24 cellular contexts compared by ENCODE assay signal in the genomic region with DNA sequence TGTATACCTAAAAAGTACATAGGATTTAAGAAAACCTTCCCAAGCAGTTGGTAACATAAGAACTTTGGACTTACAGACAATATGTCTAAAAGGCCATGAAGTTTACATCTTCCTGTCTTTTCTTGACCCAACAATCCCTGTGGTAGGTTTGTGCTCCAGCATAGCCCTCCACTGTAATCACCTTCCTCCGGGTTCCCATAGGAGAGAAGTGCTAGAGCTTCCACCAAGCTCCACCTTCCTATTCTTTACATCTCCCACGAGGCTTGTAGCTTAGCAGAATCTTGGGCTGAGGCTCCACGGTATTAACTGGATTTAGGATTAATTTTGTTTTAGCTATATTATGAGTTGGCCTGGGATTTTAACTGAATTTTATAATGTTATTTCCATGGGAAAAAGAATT. TPM values are rescaled to one million over a fixed set of nuclear protein-coding genes. Genes with fewer than 3 reads are reported as not detected.
A peak's percentile ranks its signal among the peaks of the same experiment; 100 is the strongest.
DNase-seq lines count a peak whose midpoint lies in the region; ATAC-seq, FAIRE-seq and TF ChIP-seq lines count a peak whose summit lies in the region.
"Had no signal": no experiment of that assay in that cellular context is flagged by ENCODE, and none has a peak within 500 bp of the region (broad histone marks: within the 10 kb centered on the region; RNA-seq: fewer than 3 reads in every experiment).

No MANE protein-coding gene starts in this region.

- H3K27me3 Mint-ChIP-seq in GM23338 (ENCODE audit: insufficient read depth, low read depth, poor library complexity), result peaks cover 5% of the 10 kb centered on the region
- H3K27me3 Mint-ChIP-seq in neural crest cell (ENCODE audit: low read depth), result no peaks in the 10 kb centered on the region
- H3K27me3 Mint-ChIP-seq in chondrocyte (ENCODE audit: low read depth), result no peaks in the 10 kb centered on the region
- H3K27me3 Mint-ChIP-seq: IgD-negative memory B cell had no signal

- no peak overlapping the region for H2AFZ ChIP-seq in GM23338

- H3F3A ChIP-seq in GM23338 (replicated peaks; ENCODE audit: low read depth), result no peaks in the 10 kb centered on the region

- no peak overlapping the region for H3K4me3 ChIP-seq in GM23338
- H3K4me3 ChIP-seq: BLaER1 had no signal

- DNase-seq in GM23338 (ENCODE audit: low spot score) (no peak), NCI-H82 (lab: John Stamatoyannopoulos, UW) (peak; percentile 68), neural crest cell (ENCODE audit: low read depth, low spot score) (no peak), chondrocyte (ENCODE audit: low spot score) (no peak)
- no peak for DNase-seq in stimulated activated CD4-positive, alpha-beta T cell treated with anti-CD3 and anti-CD28 coated beads, Interleukin-1b, Interleukin-23, amount 100 ng/mL, for 48 hours
- DNase-seq: ACHN; Caco-2; CD4-positive, alpha-beta memory T cell; DMS153; GDM1; GOT3; HCEC 1CT; NCI-H1105; NCI-H2029 treated with DMSO at 0.1 percent for 48 hours; NCI-H510A; NCI-H748 treated with DMSO at 0.1 percent for 48 hours; SHP77; T-cell had no signal

- H3K27ac Mint-ChIP-seq in GM23338 (no peak overlapping the region), neural crest cell (ENCODE audit: unreplicated experiment) (peak overlapping the region; percentile 87), chondrocyte (ENCODE audit: unreplicated experiment) (no peak overlapping the region)
- H3K27ac Mint-ChIP-seq: CD4-positive, alpha-beta memory T cell; IgD-negative memory B cell; T-cell had no signal

- no peaks in the 10 kb centered on the region for H3K27me3 ChIP-seq in GM23338 (ENCODE audit: insufficient read depth)
- H3K27me3 ChIP-seq: BLaER1 had no signal

- peak; percentile 88 for FAIRE-seq in TTC549 (lab: Jason Lieb, UNC)
- FAIRE-seq: GM18507 had no signal

- no peaks in the 10 kb centered on the region for H3K9me3 Mint-ChIP-seq in GM23338
- H3K9me3 Mint-ChIP-seq in neural crest cell, result no peaks in the 10 kb centered on the region
- no peaks in the 10 kb centered on the region for H3K9me3 Mint-ChIP-seq in chondrocyte (ENCODE audit: low read depth)
- H3K9me3 Mint-ChIP-seq: CD4-positive, alpha-beta memory T cell; IgD-negative memory B cell; T-cell had no signal

- ATAC-seq in GM23338 (peak; percentile 32; the same call in 1 of the 3 replicates), HG03196 (IDR thresholded peaks at IDR 0.05; ENCODE audit: unreplicated experiment) (no peak)
- ATAC-seq: T-cell had no signal

- no peak overlapping the region for H3K4me2 ChIP-seq in GM23338
- H3K4me2 ChIP-seq: BLaER1 had no signal

- no peaks in the 10 kb centered on the region for H4K20me1 ChIP-seq in GM23338 (replicated peaks; ENCODE audit: insufficient read depth)
- H4K20me1 ChIP-seq: BLaER1 had no signal

- TF ChIP-seq CTCF in GM23338 (conservative IDR thresholded peaks at IDR 0.05; ENCODE audit: low read depth in 2 of 2) (no peak), neural crest cell (conservative IDR thresholded peaks at IDR 0.05) (no peak), chondrocyte (IDR thresholded peaks at IDR 0.05) (no peak)

- H3K4me3 Mint-ChIP-seq in GM23338 (no peak overlapping the region), neural crest cell (no peak overlapping the region), chondrocyte (ENCODE audit: unreplicated experiment) (no peak overlapping the region)
- H3K4me3 Mint-ChIP-seq: CD4-positive, alpha-beta memory T cell; IgD-negative memory B cell; T-cell had no signal

- H3K27ac ChIP-seq in GM23338 (ENCODE audit: low read depth), result no peak overlapping the region
- H3K27ac ChIP-seq: BLaER1 had no signal

- H3K4me1 Mint-ChIP-seq in GM23338 (peaks cover 36% of the 10 kb centered on the region), neural crest cell (peaks cover 57% of the 10 kb centered on the region), chondrocyte (ENCODE audit: low read depth) (no peaks in the 10 kb centered on the region)
- H3K4me1 Mint-ChIP-seq: CD4-positive, alpha-beta memory T cell; IgD-negative memory B cell; T-cell had no signal

- H3K4me1 ChIP-seq in GM23338 (ENCODE audit: insufficient read depth), result peaks cover 39% of the 10 kb centered on the region
- H3K4me1 ChIP-seq: BLaER1 had no signal

- no peaks in the 10 kb centered on the region for H3K36me3 ChIP-seq in GM23338 (ENCODE audit: insufficient read depth)
- H3K36me3 ChIP-seq: BLaER1 had no signal

- no peaks in the 10 kb centered on the region for H3K36me3 Mint-ChIP-seq in GM23338 (ENCODE audit: low read depth)
- no peaks in the 10 kb centered on the region for H3K36me3 Mint-ChIP-seq in neural crest cell (ENCODE audit: low read depth)
- no peaks in the 10 kb centered on the region for H3K36me3 Mint-ChIP-seq in chondrocyte (ENCODE audit: low read depth)
- H3K36me3 Mint-ChIP-seq: CD4-positive, alpha-beta memory T cell; IgD-negative memory B cell; T-cell had no signal

- no peaks in the 10 kb centered on the region for H3K79me2 ChIP-seq in GM23338 (replicated peaks; ENCODE audit: insufficient read depth)

- no peaks in the 10 kb centered on the region for H3K9me2 ChIP-seq in GM23338 (ENCODE audit: insufficient read depth)

TF ChIP-seq in GM23338, 12 proteins besides CTCF, POLR2A, EP300 and RAD21 (continues in another document):
- no peak for TF ChIP-seq NANOG (IDR thresholded peaks at IDR 0.05; ENCODE audit: borderline replicate concordance)
- TF ChIP-seq POLR2AphosphoS5 (IDR thresholded peaks at IDR 0.05; ENCODE audit: low read depth), result no peak
- no peak for TF ChIP-seq EZH2phosphoT487 (IDR thresholded peaks at IDR 0.05; ENCODE audit: unreplicated experiment)
- TF ChIP-seq STAT1 (IDR thresholded peaks at IDR 0.05; ENCODE audit: unreplicated experiment), result no peak
- TF ChIP-seq, protein P1, sequence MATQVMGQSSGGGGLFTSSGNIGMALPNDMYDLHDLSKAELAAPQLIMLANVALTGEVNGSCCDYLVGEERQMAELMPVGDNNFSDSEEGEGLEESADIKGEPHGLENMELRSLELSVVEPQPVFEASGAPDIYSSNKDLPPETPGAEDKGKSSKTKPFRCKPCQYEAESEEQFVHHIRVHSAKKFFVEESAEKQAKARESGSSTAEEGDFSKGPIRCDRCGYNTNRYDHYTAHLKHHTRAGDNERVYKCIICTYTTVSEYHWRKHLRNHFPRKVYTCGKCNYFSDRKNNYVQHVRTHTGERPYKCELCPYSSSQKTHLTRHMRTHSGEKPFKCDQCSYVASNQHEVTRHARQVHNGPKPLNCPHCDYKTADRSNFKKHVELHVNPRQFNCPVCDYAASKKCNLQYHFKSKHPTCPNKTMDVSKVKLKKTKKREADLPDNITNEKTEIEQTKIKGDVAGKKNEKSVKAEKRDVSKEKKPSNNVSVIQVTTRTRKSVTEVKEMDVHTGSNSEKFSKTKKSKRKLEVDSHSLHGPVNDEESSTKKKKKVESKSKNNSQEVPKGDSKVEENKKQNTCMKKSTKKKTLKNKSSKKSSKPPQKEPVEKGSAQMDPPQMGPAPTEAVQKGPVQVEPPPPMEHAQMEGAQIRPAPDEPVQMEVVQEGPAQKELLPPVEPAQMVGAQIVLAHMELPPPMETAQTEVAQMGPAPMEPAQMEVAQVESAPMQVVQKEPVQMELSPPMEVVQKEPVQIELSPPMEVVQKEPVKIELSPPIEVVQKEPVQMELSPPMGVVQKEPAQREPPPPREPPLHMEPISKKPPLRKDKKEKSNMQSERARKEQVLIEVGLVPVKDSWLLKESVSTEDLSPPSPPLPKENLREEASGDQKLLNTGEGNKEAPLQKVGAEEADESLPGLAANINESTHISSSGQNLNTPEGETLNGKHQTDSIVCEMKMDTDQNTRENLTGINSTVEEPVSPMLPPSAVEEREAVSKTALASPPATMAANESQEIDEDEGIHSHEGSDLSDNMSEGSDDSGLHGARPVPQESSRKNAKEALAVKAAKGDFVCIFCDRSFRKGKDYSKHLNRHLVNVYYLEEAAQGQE (IDR thresholded peaks at IDR 0.05; ENCODE audit: unreplicated experiment), result no peak
- TF ChIP-seq ZNF114 (CRISPR knock-in tag; IDR thresholded peaks at IDR 0.05), result no peak
- TF ChIP-seq EZH2 (IDR thresholded peaks at IDR 0.05; ENCODE audit: low read depth, unreplicated experiment), result no peak

RNA-seq across cellular contexts. Expression of a gene that starts 23.3 kb away (rescaled TPM):
- total RNA-seq in GM23338 (2014; rRNA removed; shearing (Covaris generic)), result 4.9 and 7.7 TPM in 2 replicates
- polyA plus RNA-seq in GM23338 (2016; fragmentation: Nextera tagmentation; extraction: Ambion mirVana), result 1.3 and 1.8 TPM in 2 replicates
- total RNA-seq in neural crest cell (78.9 and 83.2 TPM in 2 replicates), chondrocyte (1.7 to 2.5 TPM (median 2.5 TPM) in 3 replicates)
- total RNA-seq: OCI-LY7 had no signal
- polyA plus RNA-seq: CD4-positive, alpha-beta memory T cell; IgD-negative memory B cell had no signal
